In the genomic region with DNA sequence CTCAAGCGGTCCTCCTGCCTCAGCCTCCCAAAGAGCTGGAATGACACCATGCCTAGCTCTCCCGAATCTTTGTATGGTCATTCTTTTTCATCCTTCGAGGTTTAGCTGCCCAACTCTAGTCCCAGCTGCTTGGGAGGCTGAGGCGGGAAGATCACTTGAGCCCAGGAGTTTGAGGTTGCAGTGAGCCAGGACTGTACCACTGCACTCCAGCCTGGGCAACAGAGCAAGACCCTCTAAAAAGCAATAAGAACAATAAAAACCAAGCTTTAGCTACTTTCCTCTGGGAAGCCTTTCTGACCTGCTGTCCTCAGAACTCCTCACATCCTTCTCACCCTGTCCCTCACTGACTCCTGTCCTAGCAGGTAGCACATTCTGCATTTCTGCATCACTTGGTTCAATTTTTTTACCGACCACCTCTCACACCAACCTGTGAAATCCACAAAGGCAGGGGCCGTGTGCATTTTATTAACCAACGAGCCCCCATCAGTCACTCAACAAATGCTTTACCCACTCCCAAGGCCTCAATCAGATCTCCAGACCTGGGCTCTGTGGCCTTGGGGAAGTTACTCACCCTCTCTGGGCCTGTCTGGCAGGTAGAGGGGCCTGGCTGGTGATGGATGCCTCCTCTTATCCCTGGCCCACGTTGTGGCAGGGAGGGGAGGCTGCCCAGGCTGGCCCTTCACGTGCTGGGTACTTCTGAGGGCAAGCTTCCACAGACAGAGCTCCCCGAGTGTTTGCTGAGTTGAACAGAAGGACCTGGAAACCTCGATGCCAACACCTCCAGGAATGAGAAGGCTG, we compare ENCODE assay signal across 1 cellular context.
TF ChIP-seq lines count a peak whose summit lies in the region.

No MANE protein-coding gene starts in this region.

TF ChIP-seq in H1, 55 proteins besides CTCF, POLR2A, EP300 and RAD21:
- no peak for TF ChIP-seq ATF3 (IDR thresholded peaks at IDR 0.05; ENCODE audit: insufficient read depth, low read depth, low read length)
- TF ChIP-seq CBX8 (IDR thresholded peaks at IDR 0.05; ENCODE audit: borderline replicate concordance, low read depth, low read length), result no peak
- no peak for TF ChIP-seq RBBP5 (IDR thresholded peaks at IDR 0.05; ENCODE audit: borderline replicate concordance, low read depth, low read length)
- TF ChIP-seq SP1 (IDR thresholded peaks at IDR 0.05; ENCODE audit: low read depth, low read length), result no peak
- no peak for TF ChIP-seq TBP (IDR thresholded peaks at IDR 0.05; ENCODE audit: low read depth, low read length)
- no peak for TF ChIP-seq SIRT6 (IDR thresholded peaks at IDR 0.05; ENCODE audit: low read length)
- TF ChIP-seq, protein P1, sequence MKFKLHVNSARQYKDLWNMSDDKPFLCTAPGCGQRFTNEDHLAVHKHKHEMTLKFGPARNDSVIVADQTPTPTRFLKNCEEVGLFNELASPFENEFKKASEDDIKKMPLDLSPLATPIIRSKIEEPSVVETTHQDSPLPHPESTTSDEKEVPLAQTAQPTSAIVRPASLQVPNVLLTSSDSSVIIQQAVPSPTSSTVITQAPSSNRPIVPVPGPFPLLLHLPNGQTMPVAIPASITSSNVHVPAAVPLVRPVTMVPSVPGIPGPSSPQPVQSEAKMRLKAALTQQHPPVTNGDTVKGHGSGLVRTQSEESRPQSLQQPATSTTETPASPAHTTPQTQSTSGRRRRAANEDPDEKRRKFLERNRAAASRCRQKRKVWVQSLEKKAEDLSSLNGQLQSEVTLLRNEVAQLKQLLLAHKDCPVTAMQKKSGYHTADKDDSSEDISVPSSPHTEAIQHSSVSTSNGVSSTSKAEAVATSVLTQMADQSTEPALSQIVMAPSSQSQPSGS (IDR thresholded peaks at IDR 0.05; ENCODE audit: low read length), result no peak
- no peak for TF ChIP-seq SRF (IDR thresholded peaks at IDR 0.05; ENCODE audit: low read depth, low read length)
TF ChIP-seq in H1: peak in this region for 0.
